In genomic region chr12:1994429-1995143, GRCh38 we compare ENCODE assay signal across 14 cellular contexts. TPM values are rescaled to one million over a fixed set of nuclear protein-coding genes. Genes with fewer than 3 reads are reported as not detected.
DNase-seq lines count a peak whose midpoint lies in the region; ATAC-seq and TF ChIP-seq lines count a peak whose summit lies in the region.
"Had no signal": no experiment of that assay in that cellular context is flagged by ENCODE, and none has a peak within 500 bp of the region (broad histone marks: within the 10 kb centered on the region; RNA-seq: fewer than 3 reads in every experiment).

No MANE protein-coding gene starts in this region.

- peak overlapping the region; percentile 73 for H3K4me2 ChIP-seq in GM23248 (ENCODE audit: unreplicated experiment)

- peak overlapping the region; percentile 35 for H3K4me3 ChIP-seq in GM23248
- no peak overlapping the region for H3K4me3 ChIP-seq in RWPE2 (ENCODE audit: severe bottlenecking)
- H3K4me3 ChIP-seq in esophagus squamous epithelium, result no peak overlapping the region
- H3K4me3 ChIP-seq: psoas muscle had no signal

- no peak for ATAC-seq in RWPE2 (ENCODE audit: low read depth)
- ATAC-seq in esophagus mucosa, result no peak
- ATAC-seq in HG03108 (IDR thresholded peaks at IDR 0.05; ENCODE audit: unreplicated experiment), result no peak
- ATAC-seq: psoas muscle had no signal

- H4K20me1 ChIP-seq in GM23248 (ENCODE audit: insufficient read depth), result no peaks in the 10 kb centered on the region

- H2AFZ ChIP-seq in GM23248, result no peak overlapping the region

- peaks cover 38% of the 10 kb centered on the region for H3F3A ChIP-seq in GM23248 (ENCODE audit: insufficient read depth)

- TF ChIP-seq CTCF in RWPE2 (IDR thresholded peaks at IDR 0.05; ENCODE audit: poor library complexity, severe bottlenecking) (no peak), esophagus squamous epithelium (IDR thresholded peaks at IDR 0.05) (no peak)

- in situ Hi-C loops in GM23248 (cut with MboI), result no loop called here

- DNase-seq in GM23248 (no peak), RWPE2 (ENCODE audit: low spot score) (no peak), esophagus squamous epithelium (lab: John Stamatoyannopoulos, UW) (no peak), putamen (ENCODE audit: low spot score) (peak; percentile 44), NCI-H128 (lab: John Stamatoyannopoulos, UW; ENCODE audit: unreplicated experiment) (no peak), NCI-H82 (lab: John Stamatoyannopoulos, UW) (no peak)
- DNase-seq: activated CD4-positive, alpha-beta T cell treated with anti-CD3 and anti-CD28 coated beads, Interleukin-2, amount 50 U/mL, for 1 hour; hypothalamus; psoas muscle; stimulated activated naive CD8-positive, alpha-beta T cell treated with anti-CD3 and anti-CD28 coated beads, Interleukin-15, Interleukin-2, amounts not matched to agents 100 U/mL and 50 U/mL, for 24 hours had no signal

- peaks cover 30% of the 10 kb centered on the region for H3K36me3 ChIP-seq in GM23248 (ENCODE audit: low read depth)
- peaks cover 48% of the 10 kb centered on the region for H3K36me3 ChIP-seq in RWPE2 (ENCODE audit: low read depth)
- H3K36me3 ChIP-seq in esophagus squamous epithelium, result peaks cover 0 to 60% (median 0%) of the 10 kb centered on the region in 3 donors

- H3K9me2 ChIP-seq in GM23248 (ENCODE audit: insufficient read depth), result no peaks in the 10 kb centered on the region

- TF ChIP-seq POLR2A in esophagus squamous epithelium (IDR thresholded peaks at IDR 0.05), result no peak

- peaks cover 41% of the 10 kb centered on the region for H3K79me2 ChIP-seq in GM23248 (ENCODE audit: insufficient read depth)

- H3K4me1 ChIP-seq in GM23248 (ENCODE audit: insufficient read depth), result peaks cover 32% of the 10 kb centered on the region
- peaks cover 18% of the 10 kb centered on the region for H3K4me1 ChIP-seq in RWPE2 (ENCODE audit: insufficient read depth, poor library complexity, severe bottlenecking)
- H3K4me1 ChIP-seq in esophagus squamous epithelium, result peaks cover 0 to 25% (median 6%) of the 10 kb centered on the region in 3 donors
- H3K4me1 ChIP-seq: psoas muscle had no signal

- H3K9ac ChIP-seq in GM23248, result peak overlapping the region; percentile 50

- WGBS in GM23248 (ENCODE audit: low coverage in 1 of 2, low lambda C conversion rate in 2 of 2, missing lambda C conversion rate in 2 of 2), 2 experiments, result 60 to 83% methylated on average over 1 of the region's 1 CpG
- 85 to 100% methylated on average over 1 of the region's 1 CpG for WGBS in esophagus squamous epithelium, 2 donors

- H3K27ac ChIP-seq in GM23248 (peak overlapping the region; percentile 84), RWPE2 (ENCODE audit: poor library complexity, severe bottlenecking) (peak overlapping the region; percentile 49), esophagus squamous epithelium (peak overlapping the region; percentile 19 to 75 (median 60))
- H3K27ac ChIP-seq: C4-2B, psoas muscle had no signal

- intact Hi-C loops in esophagus squamous epithelium (cut with DNase I), result no loop called here

- H3K27me3 ChIP-seq in GM23248 (replicated peaks; ENCODE audit: insufficient read depth) (no peaks in the 10 kb centered on the region), RWPE2 (ENCODE audit: insufficient read depth, poor library complexity, severe bottlenecking) (no peaks in the 10 kb centered on the region), esophagus squamous epithelium (no peaks in the 10 kb centered on the region)

- H3K9me3 ChIP-seq in GM23248 (ENCODE audit: low read depth) (no peaks in the 10 kb centered on the region), RWPE2 (ENCODE audit: severe bottlenecking) (no peaks in the 10 kb centered on the region), esophagus squamous epithelium (no peaks in the 10 kb centered on the region)
- H3K9me3 ChIP-seq: psoas muscle had no signal

RNA-seq across cellular contexts. Expression of gene DCP1B, which starts 9.7 kb away (rescaled TPM):
- total RNA-seq in GM23248 (2014; rRNA removed; shearing (Covaris generic)), result 14.9 and 16.5 TPM in 2 replicates
- polyA plus RNA-seq in GM23248 (2016; fragmentation: Nextera tagmentation; extraction: Ambion mirVana), result 14.3 and 18.1 TPM in 2 replicates
- 10 to 100 TPM in 2 of 4 donors, 1 to 10 TPM in 2; 4.0 to 15.5 (median 10.8) TPM for total RNA-seq in esophagus squamous epithelium
- total RNA-seq in esophagus mucosa, result 5.2 TPM

RNA-seq across cellular contexts. Expression of gene CACNA1C, which starts 58.2 kb away (rescaled TPM):
- total RNA-seq in GM23248 (2014; rRNA removed; shearing (Covaris generic)), result 8.6 and 11.5 TPM in 2 replicates
- polyA plus RNA-seq in GM23248 (2016; fragmentation: Nextera tagmentation; extraction: Ambion mirVana), result 2.5 and 4.9 TPM in 2 replicates
- total RNA-seq in esophagus squamous epithelium (10 to 100 TPM in 1 of 4 donors, 1 to 10 TPM in 3; 1.5 to 13.5 (median 2.1) TPM), esophagus mucosa (1.1 TPM)
- total RNA-seq: bronchial epithelial cell had no signal
